ENCODE assay signal across 31 cellular contexts in genomic region chr5:170720984-170721383, GRCh38.
"Had no signal": no experiment of that assay in that cellular context is flagged by ENCODE, and none has a peak within 500 bp of the region (broad histone marks: within the 10 kb centered on the region; RNA-seq: fewer than 3 reads in every experiment).

No MANE protein-coding gene starts in this region.

- H3K9me3 ChIP-seq: neutrophil, ovary, psoas muscle, right lobe of liver, sigmoid colon, spleen, suprapubic skin, testis, tibial artery, transverse colon, upper lobe of right lung, uterus had no signal

- H3K4me1 ChIP-seq: parathyroid adenoma, psoas muscle, right lobe of liver, sigmoid colon, spleen, suprapubic skin, testis, tibial artery, transverse colon, upper lobe of right lung, uterus had no signal

- H3K9ac ChIP-seq: parathyroid adenoma had no signal

- H3K27me3 ChIP-seq: ovary, right lobe of liver, sigmoid colon, testis, uterus had no signal

- H3K4me3 ChIP-seq: ovary, psoas muscle, right lobe of liver, sigmoid colon, skin epidermis, smooth muscle cell, spleen, suprapubic skin, testis, tibial artery, transverse colon, upper lobe of right lung, uterus had no signal

- H2AFZ ChIP-seq: parathyroid adenoma had no signal

- DNase-seq: naive thymus-derived CD8-positive, alpha-beta T cell; nephron progenitor cell; nucleus accumbens; ovary; posterior cingulate gyrus; psoas muscle; right cardiac atrium; right lobe of liver; sigmoid colon; spleen; stimulated activated CD4-positive, alpha-beta T cell treated with anti-CD3 and anti-CD28 coated beads, Interleukin-12 subunit alpha, Interleukin-12 subunit beta, amount 100 ng/mL, for 4 hours; stimulated activated CD4-positive, alpha-beta T cell treated with anti-CD3 and anti-CD28 coated beads, Interleukin-1b, Interleukin-23, amount 100 ng/mL, for 48 hours; stimulated activated CD4-positive, alpha-beta T cell treated with anti-CD3 and anti-CD28 coated beads, Interleukin-4, amount 100 ng/mL, for 1 hour; stimulated activated CD4-positive, alpha-beta T cell treated with anti-CD3 and anti-CD28 coated beads, Interleukin-4, amount 100 ng/mL, for 4 hours; stimulated activated CD8-positive, alpha-beta memory T cell treated with anti-CD3 and anti-CD28 coated beads, Interleukin-4, amount 100 ng/mL, for 48 hours; stimulated activated naive CD4-positive, alpha-beta T cell; stimulated activated naive CD8-positive, alpha-beta T cell treated with anti-CD3 and anti-CD28 coated beads, Interleukin-15, amount 100 ng/mL, for 72 hours; stimulated activated naive CD8-positive, alpha-beta T cell treated with anti-CD3 and anti-CD28 coated beads, Interleukin-15, Interleukin-2, amounts not matched to agents 100 U/mL and 50 U/mL, for 24 hours; substantia nigra; testis; tibial artery; transverse colon; upper lobe of right lung; uterus had no signal

- ATAC-seq: naive thymus-derived CD8-positive, alpha-beta T cell; natural killer cell treated with Interleukin-12 subunit alpha and Interleukin-12 subunit beta and Interleukin-15 and Interleukin-18, amount 100 ng/mL, for 72 hours; psoas muscle; right cardiac atrium; right lobe of liver; stimulated activated memory B cell treated with anti-CD40 and anti-IgM and Interleukin-4, amounts not matched to agents 10 μg/mL and 1 μg/mL and 100 μg/mL, for 72 hours; stimulated activated naive CD8-positive, alpha-beta T cell treated with anti-CD3 and anti-CD28 coated beads, Interleukin-15, amount 100 ng/mL, for 72 hours; stimulated activated naive CD8-positive, alpha-beta T cell treated with anti-CD3 and anti-CD28 coated beads, Interleukin-15, Interleukin-2, amounts not matched to agents 100 U/mL and 50 U/mL, for 24 hours; upper lobe of right lung had no signal

- H3K27ac ChIP-seq: neutrophil, ovary, parathyroid adenoma, psoas muscle, right lobe of liver, sigmoid colon, skin epidermis, spleen, suprapubic skin, testis, tibial artery, transverse colon, upper lobe of right lung, uterus had no signal

- H3K36me3 ChIP-seq: neutrophil, ovary, right lobe of liver, sigmoid colon, spleen, suprapubic skin, tibial artery, transverse colon, upper lobe of right lung, uterus had no signal

- H3K79me2 ChIP-seq: parathyroid adenoma had no signal

- H3K4me2 ChIP-seq: smooth muscle cell had no signal
